1 cellular context compared by ENCODE assay signal in genomic region chr6:139443226-139444112, GRCh38.
TF ChIP-seq lines count a peak whose summit lies in the region.

No MANE protein-coding gene starts in this region.

TF ChIP-seq in IMR-90, 13 proteins besides CTCF, POLR2A, EP300 and RAD21 (continued from another document):
- no peak for TF ChIP-seq MXI1 (IDR thresholded peaks at IDR 0.05; ENCODE audit: borderline replicate concordance, low read depth, low read length)
- TF ChIP-seq SMC3 (IDR thresholded peaks at IDR 0.05; ENCODE audit: low read depth, low read length): no peak
- no peak for TF ChIP-seq RCOR1 (IDR thresholded peaks at IDR 0.05; ENCODE audit: insufficient replicate concordance, low read length)
- TF ChIP-seq RFX5 (IDR thresholded peaks at IDR 0.05; ENCODE audit: low read depth, low read length): no peak
- TF ChIP-seq FOS (IDR thresholded peaks at IDR 0.05; ENCODE audit: low read depth, low read length): no peak
- no peak for TF ChIP-seq MAZ (IDR thresholded peaks at IDR 0.05; ENCODE audit: borderline replicate concordance, low read depth, low read length)
